Comparison of ENCODE assay signal across 19 cellular contexts in the genomic region with DNA sequence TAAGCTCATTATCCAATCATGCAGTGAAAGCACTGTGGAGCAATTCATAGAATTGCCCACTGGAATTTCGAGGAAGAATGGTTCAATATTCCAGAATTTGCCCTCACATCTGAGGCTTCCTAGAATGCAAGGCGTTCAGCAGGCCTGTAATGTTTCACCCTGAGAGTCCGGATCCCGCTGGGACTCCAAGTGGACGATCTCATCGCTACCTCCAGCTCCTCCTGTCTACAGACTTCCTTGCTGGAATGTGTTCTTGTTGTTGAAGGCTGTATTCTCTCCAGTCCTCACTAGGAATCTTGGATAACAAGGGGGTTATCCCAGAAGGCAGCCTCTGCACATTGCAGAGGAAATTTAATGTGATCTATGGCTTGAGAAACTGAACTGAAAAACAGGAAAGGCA. TPM values are rescaled to one million over a fixed set of nuclear protein-coding genes. Genes with fewer than 3 reads are reported as not detected.
"Had no signal": no experiment of that assay in that cellular context is flagged by ENCODE, and none has a peak within 500 bp of the region (broad histone marks: within the 10 kb centered on the region; RNA-seq: fewer than 3 reads in every experiment).

No MANE protein-coding gene starts in this region.

- DNase-seq: cerebellar nuclear complex; colonic mucosa; effector CD4-positive, alpha-beta T cell; foreskin melanocyte; heart right ventricle; hypothalamus; left ventricle myocardium inferior; lower lobe of right lung; mesenchymal stem cell; naive B cell; right lobe of liver; stimulated activated CD4-positive, alpha-beta T cell treated with anti-CD3 and anti-CD28 coated beads, Interleukin-4, amount 100 ng/mL, for 24 hours; upper lobe of right lung had no signal

- H3K27ac Mint-ChIP-seq: naive B cell; progenitor cell of endocrine pancreas; stimulated activated memory B cell treated with anti-CD40 and anti-IgM and Interleukin-4, amounts not matched to agents 10 μg/mL and 1 μg/mL and 100 μg/mL, for 72 hours; stimulated activated naive CD8-positive, alpha-beta T cell treated with anti-CD3 and anti-CD28 coated beads, Interleukin-15, Interleukin-2, amounts not matched to agents 100 ng/mL and 50 ng/mL, for 24 hours had no signal

- H3K36me3 Mint-ChIP-seq: naive B cell; stimulated activated memory B cell treated with anti-CD40 and anti-IgM and Interleukin-4, amounts not matched to agents 10 μg/mL and 1 μg/mL and 100 μg/mL, for 72 hours had no signal

- H3K4me3 Mint-ChIP-seq: naive B cell; stimulated activated memory B cell treated with anti-CD40 and anti-IgM and Interleukin-4, amounts not matched to agents 10 μg/mL and 1 μg/mL and 100 μg/mL, for 72 hours; stimulated activated naive CD8-positive, alpha-beta T cell treated with anti-CD3 and anti-CD28 coated beads, Interleukin-15, Interleukin-2, amounts not matched to agents 100 ng/mL and 50 ng/mL, for 24 hours had no signal

- H3K27ac ChIP-seq: colonic mucosa, heart right ventricle, left ventricle myocardium inferior, lower lobe of right lung, tibial nerve, upper lobe of right lung, vagina had no signal

- H3K27me3 ChIP-seq: colonic mucosa, heart right ventricle, right lobe of liver, tibial nerve, upper lobe of right lung, vagina had no signal

- H3K36me3 ChIP-seq: colonic mucosa, heart right ventricle, left ventricle myocardium inferior, lower lobe of right lung, tibial nerve, upper lobe of right lung, vagina had no signal

- H3K9me3 Mint-ChIP-seq: naive B cell; stimulated activated memory B cell treated with anti-CD40 and anti-IgM and Interleukin-4, amounts not matched to agents 10 μg/mL and 1 μg/mL and 100 μg/mL, for 72 hours; stimulated activated naive CD8-positive, alpha-beta T cell treated with anti-CD3 and anti-CD28 coated beads, Interleukin-15, Interleukin-2, amounts not matched to agents 100 ng/mL and 50 ng/mL, for 24 hours had no signal

- H3K4me3 ChIP-seq: colonic mucosa, heart right ventricle, left ventricle myocardium inferior, lower lobe of right lung, right lobe of liver, tibial nerve, upper lobe of right lung, vagina had no signal

RNA-seq across cellular contexts. Expression of a gene that starts 7.8 kb away (rescaled TPM):
- polyA plus RNA-seq: neural cell had no signal
